ENCODE assay signal across 25 cellular contexts in the genomic region with DNA sequence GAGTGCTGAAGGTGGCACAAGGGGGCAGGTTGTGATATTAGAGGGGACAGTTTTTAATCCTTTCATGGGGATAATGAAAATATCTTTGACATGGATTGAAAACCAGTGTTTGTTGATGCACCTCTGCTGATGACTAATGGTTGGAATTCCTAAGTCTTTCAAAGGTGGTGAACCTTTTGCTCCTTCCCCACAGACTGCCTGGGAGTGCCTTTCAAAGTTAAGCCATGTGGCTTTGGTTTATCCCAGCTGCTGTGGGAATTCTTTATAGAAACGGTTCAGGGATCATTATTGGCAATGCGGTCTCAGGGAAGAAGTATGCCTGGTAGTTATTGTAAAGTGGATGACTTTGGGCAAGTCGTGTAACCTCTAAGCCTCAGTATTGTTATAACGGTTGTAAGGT. TPM values are rescaled to one million over a fixed set of nuclear protein-coding genes. Genes with fewer than 3 reads are reported as not detected.
DNase-seq lines count a peak whose midpoint lies in the region; ATAC-seq, FAIRE-seq and TF ChIP-seq lines count a peak whose summit lies in the region.
"Had no signal": no experiment of that assay in that cellular context is flagged by ENCODE, and none has a peak within 500 bp of the region (broad histone marks: within the 10 kb centered on the region; RNA-seq: fewer than 3 reads in every experiment).

No MANE protein-coding gene starts in this region.

- no peak for TF ChIP-seq EP300 in K562 (IDR thresholded peaks at IDR 0.05; ENCODE audit: low read length)

- no peaks in the 10 kb centered on the region for H3K9me3 Mint-ChIP-seq in activated CD4-positive, alpha-beta T cell treated with anti-CD3 and anti-CD28 coated beads, Interleukin-2, amount 10 ng/mL, durations not matched to agents 24 days and 14 days
- H3K9me3 Mint-ChIP-seq: activated naive CD8-positive, alpha-beta T cell treated with anti-CD3 and anti-CD28 coated beads for 36 hours; activated T-helper 1 cell treated with anti-CD3 and anti-CD28 coated beads, Interleukin-12 subunit alpha, Interleukin-12 subunit beta, Interleukin-2, Interleukin-4 antibody, amounts not matched to agents 30 ng/mL and 10 ng/mL and 1 ng/mL, durations not matched to agents 14 hours and 24 hours and 36 hours; natural killer cell had no signal

- H3K27me3 ChIP-seq in K562 (ENCODE audit: control insufficient read depth in 2 of 2, insufficient read depth in 2 of 2, low read length in 2 of 2) (no peaks in the 10 kb centered on the region), lower lobe of right lung (ENCODE audit: low read depth) (no peaks in the 10 kb centered on the region), upper lobe of right lung (no peaks in the 10 kb centered on the region)
- H3K27me3 ChIP-seq: body of pancreas, MG63, suprapubic skin had no signal

- TF ChIP-seq CTCF in K562 (IDR thresholded peaks at IDR 0.05 in 2 of 3, conservative IDR thresholded peaks at IDR 0.05 in 1 of 3; ENCODE audit: insufficient read depth in 2 of 3, low read depth in 1 of 3, low read length in 3 of 3) (no peak), lower lobe of right lung (IDR thresholded peaks at IDR 0.05) (no peak), upper lobe of right lung (IDR thresholded peaks at IDR 0.05) (no peak)

- H3K4me3 ChIP-seq in K562 (no peak overlapping the region), lower lobe of right lung (no peak overlapping the region), upper lobe of right lung (no peak overlapping the region)
- H3K4me3 ChIP-seq: A549, body of pancreas, MG63, suprapubic skin had no signal

- H3K4me2 ChIP-seq in K562 (ENCODE audit: insufficient read depth, low read length) = peak overlapping the region; percentile 51
- H3K4me2 ChIP-seq: A549 had no signal

- H2AFZ ChIP-seq in K562 (ENCODE audit: low read depth, low read length) = peak overlapping the region; percentile 64

- H3K4me3 Mint-ChIP-seq in activated CD4-positive, alpha-beta T cell treated with anti-CD3 and anti-CD28 coated beads, Interleukin-2, amount 10 ng/mL, durations not matched to agents 24 days and 14 days = no peak overlapping the region
- H3K4me3 Mint-ChIP-seq: activated naive CD8-positive, alpha-beta T cell treated with anti-CD3 and anti-CD28 coated beads for 36 hours; activated T-helper 1 cell treated with anti-CD3 and anti-CD28 coated beads, Interleukin-12 subunit alpha, Interleukin-12 subunit beta, Interleukin-2, Interleukin-4 antibody, amounts not matched to agents 30 ng/mL and 10 ng/mL and 1 ng/mL, durations not matched to agents 14 hours and 24 hours and 36 hours; H9; natural killer cell had no signal

- no peak for TF ChIP-seq RAD21 in K562 (CRISPR knock-in tag; conservative IDR thresholded peaks at IDR 0.05 in 1 of 2, IDR thresholded peaks at IDR 0.05 in 1 of 2)

- H3K27me3 Mint-ChIP-seq in activated CD4-positive, alpha-beta T cell treated with anti-CD3 and anti-CD28 coated beads, Interleukin-2, amount 10 ng/mL, durations not matched to agents 24 days and 14 days = peaks cover 8% of the 10 kb centered on the region

- H3K36me3 Mint-ChIP-seq in activated CD4-positive, alpha-beta T cell treated with anti-CD3 and anti-CD28 coated beads, Interleukin-2, amount 10 ng/mL, durations not matched to agents 24 days and 14 days (ENCODE audit: low read depth) = no peaks in the 10 kb centered on the region
- H3K36me3 Mint-ChIP-seq: activated naive CD8-positive, alpha-beta T cell treated with anti-CD3 and anti-CD28 coated beads for 36 hours; natural killer cell had no signal

- no peaks in the 10 kb centered on the region for H4K20me1 ChIP-seq in K562 (replicated peaks; ENCODE audit: control insufficient read depth, insufficient read depth, low read length)

- no peak for TF ChIP-seq POLR2A in K562 (conservative IDR thresholded peaks at IDR 0.05)

- CTCF ChIA-PET in K562 (lab: Yijun Ruan, JAX; ENCODE audit: low intra/inter-chr PET ratio) = no interaction called here

- peak overlapping the region in 1 of 2 experiments; percentile 40; a peak in 1 of 4 replicates for H3K9ac ChIP-seq in K562 (ENCODE audit: insufficient read depth in 1 of 2, low read depth in 2 of 2, low read length in 2 of 2)

- no peak for ATAC-seq in K562
- peak in 1 of 2 donors; percentile 44 for ATAC-seq in lower lobe of right lung
- ATAC-seq in upper lobe of right lung = no peak
- ATAC-seq in GM21576 (IDR thresholded peaks at IDR 0.05; ENCODE audit: unreplicated experiment) = no peak
- ATAC-seq: A549, body of pancreas, left lobe of liver, natural killer cell had no signal

- no TSS peak for BruUV-seq in K562 (replicated peaks; lab: Mats Ljungman, UMichigan)

- peaks cover 6 to 48% of the 10 kb centered on the region in 2 experiments for H3K4me1 ChIP-seq in K562 (replicated peaks in 1 of 2; ENCODE audit: control insufficient read depth in 2 of 2, insufficient read depth in 2 of 2, low read length in 2 of 2)
- H3K4me1 ChIP-seq in lower lobe of right lung = peaks cover 19% of the 10 kb centered on the region
- H3K4me1 ChIP-seq in upper lobe of right lung = no peaks in the 10 kb centered on the region
- H3K4me1 ChIP-seq: A549, suprapubic skin had no signal

- H3K79me2 ChIP-seq in K562 (ENCODE audit: control insufficient read depth, insufficient read depth, low read length) = peaks cover 61% of the 10 kb centered on the region

- H3K36me3 ChIP-seq in K562 (ENCODE audit: control insufficient read depth, insufficient read depth, low read length) (no peaks in the 10 kb centered on the region), lower lobe of right lung (no peaks in the 10 kb centered on the region), upper lobe of right lung (no peaks in the 10 kb centered on the region)
- H3K36me3 ChIP-seq: MG63, suprapubic skin had no signal

- H3K27ac Mint-ChIP-seq in activated CD4-positive, alpha-beta T cell treated with anti-CD3 and anti-CD28 coated beads, Interleukin-2, amount 10 ng/mL, durations not matched to agents 24 days and 14 days = no peak overlapping the region
- H3K27ac Mint-ChIP-seq: activated naive CD8-positive, alpha-beta T cell treated with anti-CD3 and anti-CD28 coated beads for 36 hours; activated T-helper 1 cell treated with anti-CD3 and anti-CD28 coated beads, Interleukin-12 subunit alpha, Interleukin-12 subunit beta, Interleukin-2, Interleukin-4 antibody, amounts not matched to agents 30 ng/mL and 10 ng/mL and 1 ng/mL, durations not matched to agents 14 hours and 24 hours and 36 hours; H9; natural killer cell had no signal

- in situ Hi-C loops in K562 (cut with MboI) = no loop called here

- H3K9me3 ChIP-seq in K562 (replicated peaks; ENCODE audit: control insufficient read depth, insufficient read depth, low read depth, low read length) (no peaks in the 10 kb centered on the region), lower lobe of right lung (no peaks in the 10 kb centered on the region), upper lobe of right lung (no peaks in the 10 kb centered on the region)
- H3K9me3 ChIP-seq: A549, body of pancreas, MG63, suprapubic skin had no signal

- peaks cover 2% of the 10 kb centered on the region for H3K4me1 Mint-ChIP-seq in activated CD4-positive, alpha-beta T cell treated with anti-CD3 and anti-CD28 coated beads, Interleukin-2, amount 10 ng/mL, durations not matched to agents 24 days and 14 days
- H3K4me1 Mint-ChIP-seq: activated naive CD8-positive, alpha-beta T cell treated with anti-CD3 and anti-CD28 coated beads for 36 hours; natural killer cell had no signal

- DNase-seq in NCI-H82 (lab: John Stamatoyannopoulos, UW) = peak; percentile 44
- DNase-seq in NCI-H82 treated with DMSO at 0.1 percent for 48 hours (lab: John Stamatoyannopoulos, UW; ENCODE audit: unreplicated experiment) = no peak
- no peak for DNase-seq in K562 (ENCODE audit: extremely low read depth in 1 of 4, low spot score in 3 of 4)
- no peak for DNase-seq in lower lobe of right lung
- no peak for DNase-seq in upper lobe of right lung
- DNase-seq in activated CD4-positive, alpha-beta T cell treated with anti-CD3 and anti-CD28 coated beads, Interleukin-2, amount 10 ng/mL, durations not matched to agents 24 days and 14 days = no peak
- DNase-seq in activated CD4-positive, alpha-beta T cell treated with anti-CD3 and anti-CD28 coated beads for 4 hours = no peak
- DNase-seq: activated CD4-positive, CD25-positive, alpha-beta regulatory T cell; activated naive CD8-positive, alpha-beta T cell treated with anti-CD3 and anti-CD28 coated beads for 36 hours; body of pancreas; cortex of kidney; foreskin melanocyte; H9; MG63; natural killer cell; NCI-H1694; NCI-H446; posterior cingulate gyrus had no signal

- no peak for FAIRE-seq in K562 (lab: Jason Lieb, UNC)
- FAIRE-seq: A549, endothelial cell of umbilical vein had no signal

- peak overlapping the region; percentile 65 for H3K27ac ChIP-seq in K562 (ENCODE audit: extremely low read depth, low read depth, low read length)
- peak overlapping the region; percentile 31 for H3K27ac ChIP-seq in lower lobe of right lung
- peak overlapping the region; percentile 58 for H3K27ac ChIP-seq in upper lobe of right lung
- H3K27ac ChIP-seq: A549, body of pancreas, C4-2B, suprapubic skin had no signal

- no peaks in the 10 kb centered on the region for H3K9me1 ChIP-seq in K562 (ENCODE audit: control insufficient read depth, insufficient read depth, low read length)

- POLR2A ChIA-PET in K562 (lab: Yijun Ruan, JAX) = interaction anchor here (0.6 to 1.5 kb wide), 2 partner anchors 10 to 22 kb away, joined by 4 to 8 read pairs; no protein-coding TSS in a partner anchor

- WGBS in K562 (ENCODE audit: insufficient coverage, low coverage, missing lambda C conversion rate) = 15% methylated on average over 4 of the region's 4 CpGs

- intact Hi-C loops in K562 (cut with micrococcal nuclease) (loop anchor here (2.0 to 5.0 kb wide), 2 partner anchors 28 to 43 kb away; partner anchors contain the start of gene PIP5K1B), lower lobe of right lung (cut with DNase I) (no loop called here), upper lobe of right lung (cut with DNase I) (no loop called here)
- intact Hi-C loops in activated CD4-positive, alpha-beta T cell treated with anti-CD3 and anti-CD28 coated beads, Interleukin-2, amount 10 ng/mL, durations not matched to agents 24 days and 14 days (cut with micrococcal nuclease) = no loop called here

RNA-seq across cellular contexts. Expression of gene PIP5K1B, which starts 45.7 kb away (rescaled TPM):
- total RNA-seq in K562 (2011; cell fraction: chromatin; rRNA removed; ENCODE audit: low replicate concordance) = 11.7 and 37.8 TPM in 2 replicates
- 11.6 and 11.7 TPM in 2 replicates for total RNA-seq in K562 (2011; cell fraction: nucleolus; rRNA removed)
- total RNA-seq in K562 (2011; cell fraction: nucleoplasm; rRNA removed) = 19.9 and 36.8 TPM in 2 replicates
- total RNA-seq in K562 (2014; rRNA removed) (3.8 and 3.9 TPM in 2 replicates), K562 (2014; rRNA removed; fragmentation: Illumina TruSeq; extraction: Trizol) (7.4 and 8.8 TPM in 2 replicates), K562 (2015; rRNA removed; fragmentation: Illumina TruSeq; extraction: Trizol) (7.4 and 7.5 TPM in 2 replicates), K562 (2021) (9.6 and 10.4 TPM in 2 replicates), lower lobe of right lung (35.9 TPM), upper lobe of right lung (36.5 TPM)
- polyA plus RNA-seq in K562 (2011; rRNA removed) (6.5 and 7.8 TPM in 2 replicates), K562 (2014; fragmentation: Illumina TruSeq; extraction: Trizol) (10.6 and 12.9 TPM in 2 replicates), K562 (2014; fragmentation: Nextera tagmentation; extraction: Ambion mirVana) (1 to 10 TPM; 3.1 to 6.3 TPM), K562 (2014; rRNA removed) (4.9 and 5.0 TPM in 2 replicates)
- 2.5 and 4.5 TPM in 2 replicates for polyA plus RNA-seq in K562 (2011; cell fraction: cytosol; rRNA removed)
- polyA plus RNA-seq in K562 (2011; cell fraction: nucleus; rRNA removed) = 5.7 and 7.2 TPM in 2 replicates
- 9.2 and 13.5 TPM in 2 replicates for polyA plus RNA-seq in K562 (2012)
- polyA minus RNA-seq in K562 (2011; rRNA and poly(A)+ RNA removed) = 12.3 and 14.2 TPM in 2 replicates
- 4.3 and 6.3 TPM in 2 replicates for polyA minus RNA-seq in K562 (2011; cell fraction: cytosol; rRNA and poly(A)+ RNA removed)
- polyA minus RNA-seq in K562 (2011; cell fraction: nucleus; rRNA and poly(A)+ RNA removed) = 12.3 and 27.8 TPM in 2 replicates
- 56.6 and 58.8 TPM in 2 replicates for total RNA-seq in activated CD4-positive, alpha-beta T cell treated with anti-CD3 and anti-CD28 coated beads, Interleukin-2, amount 10 ng/mL, durations not matched to agents 24 days and 14 days
- polyA plus RNA-seq: A549, endothelial cell of umbilical vein had no signal
